Comparison of ENCODE assay signal across 8 cellular contexts in genomic region chr17:2122641-2123302, GRCh38.
DNase-seq lines count a peak whose midpoint lies in the region; ATAC-seq and TF ChIP-seq lines count a peak whose summit lies in the region.

No MANE protein-coding gene starts in this region.

- TF ChIP-seq CTCF in astrocyte of the cerebellum (IDR thresholded peaks at IDR 0.05; ENCODE audit: low read depth, low read length, missing control alignments): peak; percentile 32

- peak; percentile 32 for ATAC-seq in stimulated activated effector memory CD8-positive, alpha-beta T cell treated with anti-CD3 and anti-CD28 coated beads, Interleukin-12 subunit alpha, Interleukin-12 subunit beta, amount 100 ng/mL, for 72 hours
- no peak for ATAC-seq in HG02610 (IDR thresholded peaks at IDR 0.05; ENCODE audit: unreplicated experiment)

- H3K27ac Mint-ChIP-seq in stimulated activated effector memory CD8-positive, alpha-beta T cell treated with anti-CD3 and anti-CD28 coated beads, Interleukin-12 subunit alpha, Interleukin-12 subunit beta, amount 100 ng/mL, for 72 hours: peak overlapping the region; percentile 81

- H3K9me3 Mint-ChIP-seq in stimulated activated effector memory CD8-positive, alpha-beta T cell treated with anti-CD3 and anti-CD28 coated beads, Interleukin-12 subunit alpha, Interleukin-12 subunit beta, amount 100 ng/mL, for 72 hours: no peaks in the 10 kb centered on the region

- in situ Hi-C loops in astrocyte of the cerebellum (cut with HindIII; ENCODE audit: low sequenced_read_pairs): no loop called here

- DNase-seq in AML-193 (lab: John Stamatoyannopoulos, UW) (peak; percentile 11 to 22), LHCN-M2 (ENCODE audit: low read depth) (peak; percentile 62), astrocyte of the cerebellum (ENCODE audit: low read depth) (peak; percentile 78), iPS-NIHi11 (ENCODE audit: low spot score) (peak; percentile 40), NCI-H446 treated with DMSO at 0.1 percent for 48 hours (lab: John Stamatoyannopoulos, UW) (no peak)
- no peak for DNase-seq in stimulated activated effector memory CD8-positive, alpha-beta T cell treated with anti-CD3 and anti-CD28 coated beads, Interleukin-12 subunit alpha, Interleukin-12 subunit beta, amount 100 ng/mL, for 72 hours (ENCODE audit: low spot score in 2 of 2)
- no peak for DNase-seq in activated CD4-positive, alpha-beta T cell treated with anti-CD3 and anti-CD28 coated beads, Interleukin-2, amount 50 U/mL, for 1 hour

- H3K4me3 Mint-ChIP-seq in stimulated activated effector memory CD8-positive, alpha-beta T cell treated with anti-CD3 and anti-CD28 coated beads, Interleukin-12 subunit alpha, Interleukin-12 subunit beta, amount 100 ng/mL, for 72 hours: no peak overlapping the region

- peaks cover 30% of the 10 kb centered on the region for H3K36me3 Mint-ChIP-seq in stimulated activated effector memory CD8-positive, alpha-beta T cell treated with anti-CD3 and anti-CD28 coated beads, Interleukin-12 subunit alpha, Interleukin-12 subunit beta, amount 100 ng/mL, for 72 hours

- no peak overlapping the region for H3K4me3 ChIP-seq in astrocyte of the cerebellum (ENCODE audit: low read depth, low read length)

- peaks cover 15% of the 10 kb centered on the region for H3K4me1 Mint-ChIP-seq in stimulated activated effector memory CD8-positive, alpha-beta T cell treated with anti-CD3 and anti-CD28 coated beads, Interleukin-12 subunit alpha, Interleukin-12 subunit beta, amount 100 ng/mL, for 72 hours

Comparison
In these comparisons a context has a peak if more than half of its experiments do, and no peak if none do; other contexts are left out.
1. DNase-seq: peak in AML-193 (2 of 2), LHCN-M2 (single experiment), astrocyte of the cerebellum (single experiment) and iPS-NIHi11 (single experiment); none in stimulated activated effector memory CD8-positive, alpha-beta T cell treated with anti-CD3 and anti-CD28 coated beads, Interleukin-12 subunit alpha, Interleukin-12 subunit beta, amount 100 ng/mL, for 72 hours (0 of 2), NCI-H446 treated with DMSO at 0.1 percent for 48 hours (single experiment) and activated CD4-positive, alpha-beta T cell treated with anti-CD3 and anti-CD28 coated beads, Interleukin-2, amount 50 U/mL, for 1 hour (single experiment).